Comparison of ENCODE assay signal across 15 cellular contexts in the genomic region with DNA sequence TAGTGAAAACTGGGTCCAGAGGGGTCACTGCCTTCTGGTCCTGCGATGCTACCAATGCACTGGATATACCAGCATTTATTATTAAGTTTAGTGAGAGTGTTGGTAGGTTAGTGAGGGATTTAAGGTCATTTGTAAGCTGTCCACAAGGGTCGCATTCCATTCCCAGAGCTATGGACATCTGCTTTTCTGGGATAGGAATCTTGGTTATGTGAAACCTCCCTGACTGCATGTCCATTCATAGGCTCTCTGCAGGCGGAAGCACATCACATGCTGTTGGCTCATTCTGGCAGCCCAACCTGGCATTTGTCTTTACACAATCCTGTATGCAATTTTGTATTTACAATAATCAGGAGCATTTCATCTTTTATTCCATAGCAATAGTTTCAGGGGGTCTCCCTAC. TPM values are rescaled to one million over a fixed set of nuclear protein-coding genes. Genes with fewer than 3 reads are reported as not detected.
"Had no signal": no experiment of that assay in that cellular context is flagged by ENCODE, and none has a peak within 500 bp of the region (broad histone marks: within the 10 kb centered on the region; RNA-seq: fewer than 3 reads in every experiment).

No MANE protein-coding gene starts in this region.

RNA-seq across cellular contexts. Expression of gene PSG2, which starts 21.2 kb away (rescaled TPM):
- total RNA-seq: esophagus mucosa; foreskin keratinocyte; kidney; left colon; left ventricle myocardium superior; lung; naive thymus-derived CD8-positive, alpha-beta T cell; osteoblast; psoas muscle; sciatic nerve; subcutaneous adipose tissue; testis; tibial nerve; ureter had no signal
- polyA plus RNA-seq: foreskin keratinocyte; lung; naive thymus-derived CD8-positive, alpha-beta T cell; neural cell; psoas muscle had no signal

RNA-seq across cellular contexts. Expression of gene PSG11, which starts 35.1 kb away (rescaled TPM):
- total RNA-seq: esophagus mucosa; foreskin keratinocyte; kidney; left colon; left ventricle myocardium superior; lung; naive thymus-derived CD8-positive, alpha-beta T cell; osteoblast; psoas muscle; sciatic nerve; subcutaneous adipose tissue; testis; tibial nerve; ureter had no signal
- polyA plus RNA-seq: foreskin keratinocyte; lung; naive thymus-derived CD8-positive, alpha-beta T cell; neural cell had no signal
